8 cellular contexts compared by ENCODE assay signal in genomic region chr10:103333934-103334520, GRCh38. TPM values are rescaled to one million over a fixed set of nuclear protein-coding genes. Genes with fewer than 3 reads are reported as not detected.
DNase-seq lines count a peak whose midpoint lies in the region; ATAC-seq and TF ChIP-seq lines count a peak whose summit lies in the region.

No MANE protein-coding gene starts in this region.

- peak; percentile 65 for TF ChIP-seq CTCF in endothelial cell (IDR thresholded peaks at IDR 0.05; ENCODE audit: unreplicated experiment)

- no peaks in the 10 kb centered on the region for H3K4me1 ChIP-seq in aorta (ENCODE audit: control insufficient read depth in 1 of 2, insufficient read depth in 2 of 2, low read length in 2 of 2)

- H3K36me3 ChIP-seq in aorta (ENCODE audit: control insufficient read depth in 1 of 2, insufficient read depth in 2 of 2, low read length in 1 of 2): peaks cover 0 to 5% of the 10 kb centered on the region in 2 donors

- no peak overlapping the region for H3K27ac ChIP-seq in aorta (ENCODE audit: low read depth in 1 of 2, low read length in 2 of 2)

- peak; percentile 9 for DNase-seq in NCI-H1436 (lab: John Stamatoyannopoulos, UW)
- DNase-seq in NCI-H1436 treated with DMSO at 0.1 percent for 48 hours (lab: John Stamatoyannopoulos, UW): no peak
- peak; percentile 33 for DNase-seq in NCI-H1694 (lab: John Stamatoyannopoulos, UW)
- no peak for DNase-seq in endothelial cell (ENCODE audit: low spot score)
- DNase-seq in renal cortical epithelial cell (ENCODE audit: low read depth): peak; percentile 38
- DNase-seq in aorta: no peak

- H3K9me3 ChIP-seq in aorta (ENCODE audit: control insufficient read depth, low read length): no peaks in the 10 kb centered on the region

- WGBS in aorta, 2 donors: 75 to 78% methylated on average over 2 of the region's 2 CpGs

- no peak overlapping the region for H3K4me3 Mint-ChIP-seq in endothelial cell (ENCODE audit: unreplicated experiment)

- H3K9me3 Mint-ChIP-seq in endothelial cell (ENCODE audit: unreplicated experiment): no peaks in the 10 kb centered on the region

- no peak overlapping the region for H3K27ac Mint-ChIP-seq in endothelial cell (ENCODE audit: unreplicated experiment)

- peaks cover 8% of the 10 kb centered on the region for H3K36me3 Mint-ChIP-seq in endothelial cell (ENCODE audit: low read depth, unreplicated experiment)

- intact Hi-C loops in aorta (cut with DNase I): loop anchor here in 1 of 2 donors (10.0 kb wide), 2 partner anchors 419 to 499 kb away; partner anchors contain the start of genes CNNM2 and CYP17A1

- H3K27me3 Mint-ChIP-seq in endothelial cell (ENCODE audit: unreplicated experiment): peaks cover 1% of the 10 kb centered on the region

- ATAC-seq in aorta (ENCODE audit: low FRiP score) (no peak), HG03108 (IDR thresholded peaks at IDR 0.05; ENCODE audit: unreplicated experiment) (no peak), HG03045 (IDR thresholded peaks at IDR 0.05; ENCODE audit: unreplicated experiment) (no peak)

- no peak overlapping the region for H3K4me3 ChIP-seq in aorta (ENCODE audit: low read length in 2 of 2)

- no peaks in the 10 kb centered on the region for H3K27me3 ChIP-seq in aorta (ENCODE audit: control insufficient read depth in 1 of 2, insufficient read depth in 2 of 2, low read length in 1 of 2)

- H3K4me1 Mint-ChIP-seq in endothelial cell (ENCODE audit: unreplicated experiment): no peaks in the 10 kb centered on the region

RNA-seq across cellular contexts. Expression of gene PCGF6, which starts 16.9 kb away (rescaled TPM):
- total RNA-seq in endothelial cell (ENCODE audit: unreplicated experiment): 9.4 TPM
- total RNA-seq in renal cortical epithelial cell: 10.7 and 16.7 TPM in 2 replicates
- total RNA-seq in aorta: 1 to 10 TPM; 8.1 to 9.7 TPM
- polyA plus RNA-seq in aorta: 1 to 10 TPM; 6.4 to 9.8 TPM

RNA-seq across cellular contexts. Expression of gene TAF5, which starts 33.7 kb away (rescaled TPM):
- total RNA-seq in endothelial cell (ENCODE audit: unreplicated experiment): 5.7 TPM
- 2.6 and 4.9 TPM in 2 replicates for total RNA-seq in renal cortical epithelial cell
- 1 to 10 TPM; 2.2 to 3.0 TPM for total RNA-seq in aorta
- polyA plus RNA-seq in aorta: 1 to 10 TPM in 1 of 2 donors, under 1 TPM in 1; 0.63 to 3.1 TPM

RNA-seq across cellular contexts. Expression of gene INA, which starts 57.1 kb away (rescaled TPM):
- total RNA-seq in endothelial cell (ENCODE audit: unreplicated experiment): 0.23 TPM
- total RNA-seq in renal cortical epithelial cell: 1.8 and 5.2 TPM in 2 replicates
- not detected for total RNA-seq in aorta
- polyA plus RNA-seq in aorta: under 1 TPM in 1 of 2 donors, not detected in 1; 0.08 TPM

Comparison
In these comparisons a context has a peak if more than half of its experiments do, and no peak if none do; other contexts are left out.
1. DNase-seq: peak in NCI-H1436 (single experiment), NCI-H1694 (single experiment) and renal cortical epithelial cell (single experiment); none in NCI-H1436 treated with DMSO at 0.1 percent for 48 hours (single experiment), endothelial cell (single experiment) and aorta (0 of 2).